ENCODE assay signal across 28 cellular contexts in the genomic region with DNA sequence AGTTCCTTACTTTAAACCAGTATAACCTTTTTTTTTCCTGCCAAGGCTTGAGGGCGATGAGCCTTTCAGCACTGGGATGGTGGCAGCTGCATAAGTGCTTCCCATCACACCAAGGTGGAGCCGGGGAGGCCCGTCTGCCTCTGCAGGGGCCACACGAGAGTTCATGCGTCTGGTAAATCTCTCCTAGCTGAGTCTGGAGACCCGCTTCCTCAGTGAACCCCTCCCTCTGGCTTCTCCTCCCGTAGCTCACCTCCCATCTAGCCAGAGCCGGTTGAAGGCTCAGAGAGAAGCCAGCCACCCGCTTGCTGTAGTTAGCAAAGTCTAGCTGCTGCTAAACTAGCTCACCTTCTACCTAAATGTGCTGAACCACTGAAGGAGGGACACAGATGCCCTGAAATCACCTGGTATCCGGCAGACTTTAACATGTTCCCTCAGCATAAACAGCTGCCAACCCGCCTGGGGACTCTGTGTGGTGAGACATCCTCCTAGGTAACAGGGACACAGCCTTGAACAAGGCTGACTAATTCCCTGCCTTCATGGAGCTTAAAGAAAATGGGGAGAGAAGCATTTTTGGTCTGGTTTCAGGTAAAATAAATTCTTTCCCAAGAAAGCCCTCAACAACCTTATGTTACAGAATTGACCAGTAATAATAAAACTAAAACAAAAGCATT. TPM values are rescaled to one million over a fixed set of nuclear protein-coding genes. Genes with fewer than 3 reads are reported as not detected.
DNase-seq lines count a peak whose midpoint lies in the region; ATAC-seq and TF ChIP-seq lines count a peak whose summit lies in the region.
"Had no signal": no experiment of that assay in that cellular context is flagged by ENCODE, and none has a peak within 500 bp of the region (broad histone marks: within the 10 kb centered on the region; RNA-seq: fewer than 3 reads in every experiment).

No MANE protein-coding gene starts in this region.

- H3K9me3 ChIP-seq in neutrophil, result no peaks in the 10 kb centered on the region
- H3K9me3 ChIP-seq in gastroesophageal sphincter, result no peaks in the 10 kb centered on the region
- H3K9me3 ChIP-seq: A549, right lobe of liver, thoracic aorta had no signal

- intact Hi-C loops in activated CD8-positive, alpha-beta T cell treated with anti-CD3 and anti-CD28 coated beads for 36 hours (cut with micrococcal nuclease), result loop anchor here (10.0 kb wide), 2 partner anchors 94 to 274 kb away; partner anchors contain the start of gene ABHD2
- intact Hi-C loops in activated T-helper 2 cell treated with anti-CD3 and anti-CD28 coated beads, Interferon-gamma antibody, Interleukin-2, Interleukin-4, amounts not matched to agents 10 μg/mL and 5 μg/mL and 100 μg/mL, durations not matched to agents 14 hours and 24 hours and 36 hours (cut with micrococcal nuclease), result loop anchor here (5.0 kb wide), 2 partner anchors 51 to 276 kb away; no protein-coding TSS in a partner anchor

- H3K9me3 Mint-ChIP-seq in activated CD8-positive, alpha-beta T cell treated with anti-CD3 and anti-CD28 coated beads for 36 hours, result no peaks in the 10 kb centered on the region
- H3K9me3 Mint-ChIP-seq in activated CD8-positive, alpha-beta T cell treated with anti-CD3 and anti-CD28 coated beads, Interleukin-2, amount 10 ng/mL, durations not matched to agents 7 days and 5 days (ENCODE audit: insufficient read depth), result no peaks in the 10 kb centered on the region
- no peaks in the 10 kb centered on the region for H3K9me3 Mint-ChIP-seq in activated T-helper 2 cell treated with anti-CD3 and anti-CD28 coated beads, Interferon-gamma antibody, Interleukin-2, Interleukin-4, amounts not matched to agents 10 μg/mL and 5 μg/mL and 100 μg/mL, durations not matched to agents 14 hours and 24 hours and 36 hours
- H3K9me3 Mint-ChIP-seq: CD4-positive, alpha-beta T cell; effector memory CD8-positive, alpha-beta T cell; neural crest cell; stimulated activated memory B cell treated with anti-CD40 and anti-IgM and Interleukin-4, amounts not matched to agents 10 μg/mL and 1 μg/mL and 100 μg/mL, for 72 hours had no signal

- H3K27ac ChIP-seq in neutrophil (peak overlapping the region; percentile 48), gastroesophageal sphincter (no peak overlapping the region)
- H3K27ac ChIP-seq: right lobe of liver, SK-N-MC had no signal

- H3K27me3 Mint-ChIP-seq in activated CD8-positive, alpha-beta T cell treated with anti-CD3 and anti-CD28 coated beads for 36 hours, result no peaks in the 10 kb centered on the region
- no peaks in the 10 kb centered on the region for H3K27me3 Mint-ChIP-seq in activated CD8-positive, alpha-beta T cell treated with anti-CD3 and anti-CD28 coated beads, Interleukin-2, amount 10 ng/mL, durations not matched to agents 7 days and 5 days (ENCODE audit: low read depth)
- no peaks in the 10 kb centered on the region for H3K27me3 Mint-ChIP-seq in activated T-helper 2 cell treated with anti-CD3 and anti-CD28 coated beads, Interferon-gamma antibody, Interleukin-2, Interleukin-4, amounts not matched to agents 10 μg/mL and 5 μg/mL and 100 μg/mL, durations not matched to agents 14 hours and 24 hours and 36 hours (ENCODE audit: low read depth)
- H3K27me3 Mint-ChIP-seq: CD4-positive, alpha-beta T cell; effector memory CD8-positive, alpha-beta T cell; stimulated activated memory B cell treated with anti-CD40 and anti-IgM and Interleukin-4, amounts not matched to agents 10 μg/mL and 1 μg/mL and 100 μg/mL, for 72 hours; T-helper 17 cell had no signal

- no peak for TF ChIP-seq EP300 in gastroesophageal sphincter (IDR thresholded peaks at IDR 0.05)

- peaks cover 26% of the 10 kb centered on the region for H3K36me3 Mint-ChIP-seq in activated CD8-positive, alpha-beta T cell treated with anti-CD3 and anti-CD28 coated beads for 36 hours (ENCODE audit: low read depth)
- H3K36me3 Mint-ChIP-seq in activated CD8-positive, alpha-beta T cell treated with anti-CD3 and anti-CD28 coated beads, Interleukin-2, amount 10 ng/mL, durations not matched to agents 7 days and 5 days (ENCODE audit: low read depth), result peaks cover 19% of the 10 kb centered on the region
- peaks cover 42% of the 10 kb centered on the region for H3K36me3 Mint-ChIP-seq in activated T-helper 2 cell treated with anti-CD3 and anti-CD28 coated beads, Interferon-gamma antibody, Interleukin-2, Interleukin-4, amounts not matched to agents 10 μg/mL and 5 μg/mL and 100 μg/mL, durations not matched to agents 14 hours and 24 hours and 36 hours (ENCODE audit: low read depth)

- no peak overlapping the region for H3K4me3 ChIP-seq in neutrophil (ENCODE audit: low read depth in 1 of 2, low read length in 1 of 2)
- no peak overlapping the region for H3K4me3 ChIP-seq in gastroesophageal sphincter
- H3K4me3 ChIP-seq: A549, coronary artery, GM12878, K562, lung, right lobe of liver, SK-N-MC, thoracic aorta had no signal

- H3K4me3 Mint-ChIP-seq in activated CD8-positive, alpha-beta T cell treated with anti-CD3 and anti-CD28 coated beads for 36 hours, result no peak overlapping the region
- no peak overlapping the region for H3K4me3 Mint-ChIP-seq in activated CD8-positive, alpha-beta T cell treated with anti-CD3 and anti-CD28 coated beads, Interleukin-2, amount 10 ng/mL, durations not matched to agents 7 days and 5 days
- no peak overlapping the region for H3K4me3 Mint-ChIP-seq in activated T-helper 2 cell treated with anti-CD3 and anti-CD28 coated beads, Interferon-gamma antibody, Interleukin-2, Interleukin-4, amounts not matched to agents 10 μg/mL and 5 μg/mL and 100 μg/mL, durations not matched to agents 14 hours and 24 hours and 36 hours (ENCODE audit: low read depth)
- H3K4me3 Mint-ChIP-seq: CD4-positive, alpha-beta T cell; effector memory CD8-positive, alpha-beta T cell; neural crest cell; stimulated activated memory B cell treated with anti-CD40 and anti-IgM and Interleukin-4, amounts not matched to agents 10 μg/mL and 1 μg/mL and 100 μg/mL, for 72 hours; T-helper 17 cell had no signal

- POLR2A ChIA-PET in activated CD8-positive, alpha-beta T cell treated with anti-CD3 and anti-CD28 coated beads for 36 hours (lab: Charles Lee), result interaction anchor here (1.1 to 2.0 kb wide), 3 partner anchors 10 to 176 kb away, joined by 3 to 6 read pairs (median 4); no protein-coding TSS in a partner anchor
- POLR2A ChIA-PET in activated CD8-positive, alpha-beta T cell treated with anti-CD3 and anti-CD28 coated beads, Interleukin-2, amount 10 ng/mL, durations not matched to agents 7 days and 5 days (lab: Charles Lee), result interaction anchor here (0.7 kb wide), 1 partner anchor 90 kb away, joined by 4 read pairs; the partner anchor contains the start of gene ABHD2

- H3K36me3 ChIP-seq in neutrophil, result peaks cover 81% of the 10 kb centered on the region
- peaks cover 0 to 66% of the 10 kb centered on the region in 2 donors for H3K36me3 ChIP-seq in gastroesophageal sphincter

- WGBS in gastroesophageal sphincter (ENCODE audit: low coverage in 1 of 2), 2 donors, result 78 to 100% methylated on average over 1 to 5 of the region's 11 CpGs

- no peak for TF ChIP-seq CTCF in activated CD8-positive, alpha-beta T cell treated with anti-CD3 and anti-CD28 coated beads for 36 hours (IDR thresholded peaks at IDR 0.05)
- no peak for TF ChIP-seq CTCF in neutrophil (IDR thresholded peaks at IDR 0.05)
- no peak for TF ChIP-seq CTCF in gastroesophageal sphincter (IDR thresholded peaks at IDR 0.05)

- no peak for DNase-seq in activated CD8-positive, alpha-beta T cell treated with anti-CD3 and anti-CD28 coated beads for 36 hours
- DNase-seq in activated CD8-positive, alpha-beta T cell treated with anti-CD3 and anti-CD28 coated beads, Interleukin-2, amount 10 ng/mL, durations not matched to agents 7 days and 5 days, result no peak
- DNase-seq in EH (ENCODE audit: low read depth) (peak; percentile 13), NCI-H1105 treated with DMSO at 0.1 percent for 48 hours (lab: John Stamatoyannopoulos, UW) (no peak)
- DNase-seq in activated T-helper 2 cell treated with anti-CD3 and anti-CD28 coated beads, Interferon-gamma antibody, Interleukin-2, Interleukin-4, amounts not matched to agents 10 μg/mL and 5 μg/mL and 100 μg/mL, durations not matched to agents 14 hours and 24 hours and 36 hours (ENCODE audit: low spot score), result no peak
- DNase-seq: activated gamma-delta T cell, NCI-H1417 treated with DMSO at 0.1 percent for 48 hours, NCI-H2107, right lobe of liver had no signal

- H3K27me3 ChIP-seq in neutrophil, result no peaks in the 10 kb centered on the region
- H3K27me3 ChIP-seq in gastroesophageal sphincter, result no peaks in the 10 kb centered on the region
- H3K27me3 ChIP-seq: right lobe of liver had no signal

- H3K4me1 ChIP-seq in neutrophil (ENCODE audit: control insufficient read depth in 1 of 2, insufficient read depth in 1 of 2, low read depth in 1 of 2, low read length in 1 of 2), result peaks cover 0 to 6% of the 10 kb centered on the region in 2 experiments
- H3K4me1 ChIP-seq in gastroesophageal sphincter, result peaks cover 0 to 30% (median 14%) of the 10 kb centered on the region in 3 donors
- H3K4me1 ChIP-seq: A549, right lobe of liver had no signal

- no peak for ATAC-seq in activated CD8-positive, alpha-beta T cell treated with anti-CD3 and anti-CD28 coated beads for 36 hours
- no peak for ATAC-seq in activated CD8-positive, alpha-beta T cell treated with anti-CD3 and anti-CD28 coated beads, Interleukin-2, amount 10 ng/mL, durations not matched to agents 7 days and 5 days
- ATAC-seq in gastroesophageal sphincter, result no peak
- ATAC-seq in GM18517 (IDR thresholded peaks at IDR 0.05; ENCODE audit: unreplicated experiment), result no peak
- ATAC-seq: stimulated activated memory B cell treated with anti-CD40 and anti-IgM and Interleukin-4, amounts not matched to agents 10 μg/mL and 1 μg/mL and 100 μg/mL, for 72 hours had no signal

- CTCF ChIA-PET in activated CD8-positive, alpha-beta T cell treated with anti-CD3 and anti-CD28 coated beads for 36 hours (lab: Charles Lee), result interaction anchor here (0.5 to 12.5 kb wide), 47 partner anchors 11 to 286 kb away, joined by 3 to 262 read pairs (median 6); partner anchors contain the start of genes ABHD2, FANCI and HAPLN3
- CTCF ChIA-PET in activated CD8-positive, alpha-beta T cell treated with anti-CD3 and anti-CD28 coated beads, Interleukin-2, amount 10 ng/mL, durations not matched to agents 7 days and 5 days (lab: Charles Lee), result interaction anchor here (0.6 to 4.0 kb wide), 50 partner anchors 9 to 554 kb away, joined by 3 to 86 read pairs (median 5); partner anchors contain the start of genes ABHD2 and FANCI

- H3K27ac Mint-ChIP-seq in activated CD8-positive, alpha-beta T cell treated with anti-CD3 and anti-CD28 coated beads for 36 hours, result peak overlapping the region; percentile 60
- H3K27ac Mint-ChIP-seq in activated CD8-positive, alpha-beta T cell treated with anti-CD3 and anti-CD28 coated beads, Interleukin-2, amount 10 ng/mL, durations not matched to agents 7 days and 5 days, result no peak overlapping the region
- H3K27ac Mint-ChIP-seq in activated T-helper 2 cell treated with anti-CD3 and anti-CD28 coated beads, Interferon-gamma antibody, Interleukin-2, Interleukin-4, amounts not matched to agents 10 μg/mL and 5 μg/mL and 100 μg/mL, durations not matched to agents 14 hours and 24 hours and 36 hours, result peak overlapping the region; percentile 93
- H3K27ac Mint-ChIP-seq: CD4-positive, alpha-beta T cell; stimulated activated memory B cell treated with anti-CD40 and anti-IgM and Interleukin-4, amounts not matched to agents 10 μg/mL and 1 μg/mL and 100 μg/mL, for 72 hours had no signal

- TF ChIP-seq POLR2A in gastroesophageal sphincter (IDR thresholded peaks at IDR 0.05), result no peak

- peaks cover 35% of the 10 kb centered on the region for H3K4me1 Mint-ChIP-seq in activated CD8-positive, alpha-beta T cell treated with anti-CD3 and anti-CD28 coated beads for 36 hours (ENCODE audit: low read depth)
- peaks cover 6% of the 10 kb centered on the region for H3K4me1 Mint-ChIP-seq in activated CD8-positive, alpha-beta T cell treated with anti-CD3 and anti-CD28 coated beads, Interleukin-2, amount 10 ng/mL, durations not matched to agents 7 days and 5 days (ENCODE audit: low read depth)
- peaks cover 42% of the 10 kb centered on the region for H3K4me1 Mint-ChIP-seq in activated T-helper 2 cell treated with anti-CD3 and anti-CD28 coated beads, Interferon-gamma antibody, Interleukin-2, Interleukin-4, amounts not matched to agents 10 μg/mL and 5 μg/mL and 100 μg/mL, durations not matched to agents 14 hours and 24 hours and 36 hours (ENCODE audit: low read depth)

RNA-seq across cellular contexts. Expression of gene RLBP1, which starts 42.9 kb away (rescaled TPM):
- not detected for total RNA-seq in activated CD8-positive, alpha-beta T cell treated with anti-CD3 and anti-CD28 coated beads for 36 hours
- total RNA-seq in activated CD8-positive, alpha-beta T cell treated with anti-CD3 and anti-CD28 coated beads, Interleukin-2, amount 10 ng/mL, durations not matched to agents 7 days and 5 days, result not detected
- 0.21 and 0.52 TPM in 2 replicates for total RNA-seq in activated T-helper 2 cell treated with anti-CD3 and anti-CD28 coated beads, Interferon-gamma antibody, Interleukin-2, Interleukin-4, amounts not matched to agents 10 μg/mL and 5 μg/mL and 100 μg/mL, durations not matched to agents 14 hours and 24 hours and 36 hours
- total RNA-seq in gastroesophageal sphincter, result under 1 TPM in 1 of 4 donors, not detected in 3; 0.64 TPM
- total RNA-seq: CD4-positive, alpha-beta T cell; HT1080; lung; M059J; mucosa of gallbladder; posterior vena cava; right lobe of liver; T-helper 17 cell; thoracic aorta had no signal
